22 cellular contexts compared by ENCODE assay signal in genomic region chr2:144552821-144553220, GRCh38. TPM values are rescaled to one million over a fixed set of nuclear protein-coding genes. Genes with fewer than 3 reads are reported as not detected.
DNase-seq lines count a peak whose midpoint lies in the region; ATAC-seq, FAIRE-seq and TF ChIP-seq lines count a peak whose summit lies in the region.
"Had no signal": no experiment of that assay in that cellular context is flagged by ENCODE, and none has a peak within 500 bp of the region (broad histone marks: within the 10 kb centered on the region; RNA-seq: fewer than 3 reads in every experiment).

No MANE protein-coding gene starts in this region.

- no peak overlapping the region for H3K4me3 ChIP-seq in SJSA1
- H3K4me3 ChIP-seq in endothelial cell of umbilical vein (replicated peaks in 1 of 3; ENCODE audit: insufficient read depth in 1 of 3, low read depth in 1 of 3, low read length in 3 of 3): no peak overlapping the region
- H3K4me3 ChIP-seq: BLaER1, MG63 had no signal

- DNase-seq in natural killer cell treated with Interleukin-12 subunit alpha and Interleukin-12 subunit beta and Interleukin-15 and Interleukin-18, amount 100 ng/mL, for 72 hours (ENCODE audit: low spot score): no peak
- DNase-seq in natural killer cell: no peak
- no peak for DNase-seq in SJSA1 (ENCODE audit: low read depth in 1 of 2, low spot score in 2 of 2)
- no peak for DNase-seq in endothelial cell of umbilical vein (ENCODE audit: low read depth, low spot score)
- DNase-seq in activated CD4-positive, alpha-beta memory T cell treated with anti-CD3 and anti-CD28 coated beads for 36 hours: no peak
- no peak for DNase-seq in COLO668 (lab: John Stamatoyannopoulos, UW; ENCODE audit: unreplicated experiment)
- no peak for DNase-seq in AML-193 (lab: John Stamatoyannopoulos, UW)
- DNase-seq: CD4-positive, alpha-beta T cell; GOT3; Kasumi-1; MG63; NCI-H1417; NCI-H1694 treated with DMSO at 0.1 percent for 48 hours; NCI-H2081 treated with DMSO at 0.1 percent for 48 hours; NCI-H2171 treated with DMSO at 0.1 percent for 48 hours; NCI-H524 treated with DMSO at 0.1 percent for 48 hours; Right ventricle myocardium superior had no signal

- H3K79me2 ChIP-seq in endothelial cell of umbilical vein (ENCODE audit: control insufficient read depth, insufficient read depth, low read length): no peaks in the 10 kb centered on the region

- peaks cover 28% of the 10 kb centered on the region for H3K4me1 ChIP-seq in SJSA1 (replicated peaks)
- H3K4me1 ChIP-seq in endothelial cell of umbilical vein (ENCODE audit: control insufficient read depth, extremely low read depth, insufficient read depth, low read length): peaks cover 5% of the 10 kb centered on the region

- no peak overlapping the region for H3K9ac ChIP-seq in endothelial cell of umbilical vein (replicated peaks; ENCODE audit: extremely low read depth, insufficient read depth, low read length)
- H3K9ac ChIP-seq: BLaER1 had no signal

- H3K27ac Mint-ChIP-seq in natural killer cell treated with Interleukin-12 subunit alpha and Interleukin-12 subunit beta and Interleukin-15 and Interleukin-18, amount 100 ng/mL, for 72 hours: peak overlapping the region in 1 of 2 donors; percentile 41
- no peak overlapping the region for H3K27ac Mint-ChIP-seq in natural killer cell
- no peak overlapping the region for H3K27ac Mint-ChIP-seq in activated CD4-positive, alpha-beta memory T cell treated with anti-CD3 and anti-CD28 coated beads for 36 hours
- H3K27ac Mint-ChIP-seq: CD4-positive, alpha-beta T cell had no signal

- TF ChIP-seq CTCF in natural killer cell (IDR thresholded peaks at IDR 0.05) (no peak), endothelial cell of umbilical vein (IDR thresholded peaks at IDR 0.05; ENCODE audit: extremely low read depth in 1 of 2, insufficient read depth in 1 of 2, low read depth in 1 of 2, low read length in 2 of 2) (no peak)

- H3K9me1 ChIP-seq in endothelial cell of umbilical vein (replicated peaks; ENCODE audit: control insufficient read depth, extremely low read depth, insufficient read depth, low read length): no peaks in the 10 kb centered on the region

- H3K4me3 Mint-ChIP-seq in natural killer cell treated with Interleukin-12 subunit alpha and Interleukin-12 subunit beta and Interleukin-15 and Interleukin-18, amount 100 ng/mL, for 72 hours: peak overlapping the region; percentile 54
- H3K4me3 Mint-ChIP-seq in natural killer cell: no peak overlapping the region
- no peak overlapping the region for H3K4me3 Mint-ChIP-seq in activated CD4-positive, alpha-beta memory T cell treated with anti-CD3 and anti-CD28 coated beads for 36 hours
- H3K4me3 Mint-ChIP-seq: CD4-positive, alpha-beta T cell had no signal

- ATAC-seq in natural killer cell treated with Interleukin-12 subunit alpha and Interleukin-12 subunit beta and Interleukin-15 and Interleukin-18, amount 100 ng/mL, for 72 hours: no peak
- ATAC-seq in natural killer cell: no peak
- ATAC-seq: HCT116 had no signal

- H3K27ac ChIP-seq in SJSA1 (peak overlapping the region; percentile 55), endothelial cell of umbilical vein (ENCODE audit: insufficient read depth, low read depth, low read length) (peak overlapping the region; percentile 3)
- H3K27ac ChIP-seq: BLaER1 had no signal

- H3K36me3 Mint-ChIP-seq in natural killer cell treated with Interleukin-12 subunit alpha and Interleukin-12 subunit beta and Interleukin-15 and Interleukin-18, amount 100 ng/mL, for 72 hours: no peaks in the 10 kb centered on the region
- H3K36me3 Mint-ChIP-seq in natural killer cell: no peaks in the 10 kb centered on the region
- H3K36me3 Mint-ChIP-seq in activated CD4-positive, alpha-beta memory T cell treated with anti-CD3 and anti-CD28 coated beads for 36 hours: no peaks in the 10 kb centered on the region

- intact Hi-C loops in natural killer cell (cut with micrococcal nuclease): no loop called here
- intact Hi-C loops in endothelial cell of umbilical vein (cut with micrococcal nuclease): no loop called here
- intact Hi-C loops in activated CD4-positive, alpha-beta memory T cell treated with anti-CD3 and anti-CD28 coated beads for 36 hours (cut with micrococcal nuclease): loop anchor here (1.0 kb wide), 1 partner anchor 17 kb away; no protein-coding TSS in a partner anchor

- CTCF ChIA-PET in endothelial cell of umbilical vein (lab: Charles Lee): interaction anchor here (1.4 to 1.5 kb wide), 2 partner anchors 16 to 25 kb away, joined by 3 to 4 read pairs; no protein-coding TSS in a partner anchor
- CTCF ChIA-PET in activated CD4-positive, alpha-beta memory T cell treated with anti-CD3 and anti-CD28 coated beads for 36 hours (lab: Charles Lee): interaction anchor here (1.5 kb wide), 1 partner anchor 32 kb away, joined by 3 read pairs; no protein-coding TSS in a partner anchor

- H2AFZ ChIP-seq in endothelial cell of umbilical vein (ENCODE audit: low read depth, low read length): peak overlapping the region; percentile 29

- POLR2A ChIA-PET in endothelial cell of umbilical vein (lab: Charles Lee): interaction anchor here (0.7 kb wide), 1 partner anchor 1199 kb away, joined by 6 read pairs; no protein-coding TSS in a partner anchor
- POLR2A ChIA-PET in activated CD4-positive, alpha-beta memory T cell treated with anti-CD3 and anti-CD28 coated beads for 36 hours (lab: Charles Lee): interaction anchor here (1.2 kb wide), 1 partner anchor 98 kb away, joined by 3 read pairs; no protein-coding TSS in a partner anchor

- no peaks in the 10 kb centered on the region for H3K27me3 Mint-ChIP-seq in natural killer cell treated with Interleukin-12 subunit alpha and Interleukin-12 subunit beta and Interleukin-15 and Interleukin-18, amount 100 ng/mL, for 72 hours
- H3K27me3 Mint-ChIP-seq in natural killer cell (ENCODE audit: low read depth in 2 of 2): no peaks in the 10 kb centered on the region
- H3K27me3 Mint-ChIP-seq in activated CD4-positive, alpha-beta memory T cell treated with anti-CD3 and anti-CD28 coated beads for 36 hours: no peaks in the 10 kb centered on the region

- dilution Hi-C loops in endothelial cell of umbilical vein (cut with MboI; ENCODE audit: extremely low pct_ligation_motif_present, low sequenced_read_pairs): no loop called here

- no peak for FAIRE-seq in endothelial cell of umbilical vein (lab: Jason Lieb, UNC)
- FAIRE-seq: A204.1, GM12891 had no signal

- no peaks in the 10 kb centered on the region for H3K9me3 ChIP-seq in SJSA1 (replicated peaks)
- H3K9me3 ChIP-seq in endothelial cell of umbilical vein (replicated peaks; ENCODE audit: control insufficient read depth, insufficient read depth, low read length): no peaks in the 10 kb centered on the region
- H3K9me3 ChIP-seq: MG63 had no signal

- no peak overlapping the region for H3K4me2 ChIP-seq in endothelial cell of umbilical vein (ENCODE audit: insufficient read depth, low read length)
- H3K4me2 ChIP-seq: BLaER1 had no signal

- no TSS peak for BruUV-seq in endothelial cell of umbilical vein (replicated peaks; lab: Mats Ljungman, UMichigan)

- no peaks in the 10 kb centered on the region for H4K20me1 ChIP-seq in endothelial cell of umbilical vein (replicated peaks; ENCODE audit: control insufficient read depth, extremely low read depth, insufficient read depth, low read length)
- H4K20me1 ChIP-seq: BLaER1 had no signal

- no peaks in the 10 kb centered on the region for H3K9me3 Mint-ChIP-seq in natural killer cell treated with Interleukin-12 subunit alpha and Interleukin-12 subunit beta and Interleukin-15 and Interleukin-18, amount 100 ng/mL, for 72 hours
- no peaks in the 10 kb centered on the region for H3K9me3 Mint-ChIP-seq in natural killer cell
- no peaks in the 10 kb centered on the region for H3K9me3 Mint-ChIP-seq in activated CD4-positive, alpha-beta memory T cell treated with anti-CD3 and anti-CD28 coated beads for 36 hours
- H3K9me3 Mint-ChIP-seq: CD4-positive, alpha-beta T cell had no signal

- TF ChIP-seq POLR2A in endothelial cell of umbilical vein (IDR thresholded peaks at IDR 0.05; ENCODE audit: low read depth, low read length): no peak

- H3K4me1 Mint-ChIP-seq in natural killer cell treated with Interleukin-12 subunit alpha and Interleukin-12 subunit beta and Interleukin-15 and Interleukin-18, amount 100 ng/mL, for 72 hours (ENCODE audit: low read depth in 2 of 2): peaks cover 13 to 23% of the 10 kb centered on the region in 2 donors
- peaks cover 5 to 11% of the 10 kb centered on the region in 2 donors for H3K4me1 Mint-ChIP-seq in natural killer cell
- H3K4me1 Mint-ChIP-seq in activated CD4-positive, alpha-beta memory T cell treated with anti-CD3 and anti-CD28 coated beads for 36 hours (ENCODE audit: low read depth): peaks cover 6% of the 10 kb centered on the region

- H3K36me3 ChIP-seq in SJSA1 (no peaks in the 10 kb centered on the region), endothelial cell of umbilical vein (ENCODE audit: control insufficient read depth in 2 of 2, extremely low read depth in 1 of 2, insufficient read depth in 2 of 2, low read length in 2 of 2) (no peaks in the 10 kb centered on the region)
- H3K36me3 ChIP-seq: BLaER1, MG63 had no signal

- H3K27me3 ChIP-seq in SJSA1 (replicated peaks) (no peaks in the 10 kb centered on the region), endothelial cell of umbilical vein (ENCODE audit: control insufficient read depth in 2 of 2, insufficient read depth in 2 of 2, low read length in 2 of 2) (no peaks in the 10 kb centered on the region)
- H3K27me3 ChIP-seq: BLaER1, MG63 had no signal

TF ChIP-seq in endothelial cell of umbilical vein, 7 proteins besides CTCF, POLR2A, EP300 and RAD21 (continues in another document):
- no peak for TF ChIP-seq JUN (IDR thresholded peaks at IDR 0.05; ENCODE audit: borderline replicate concordance, insufficient read depth, insufficient read length, low read depth)
- no peak for TF ChIP-seq MYC (IDR thresholded peaks at IDR 0.05; ENCODE audit: low read depth, low read length)

RNA-seq across cellular contexts. Expression of gene ZEB2, which starts 32.9 kb away (rescaled TPM):
- 100 to 1,000 TPM; 181 to 248 TPM for total RNA-seq in natural killer cell treated with Interleukin-12 subunit alpha and Interleukin-12 subunit beta and Interleukin-15 and Interleukin-18, amount 100 ng/mL, for 72 hours
- 1,000 to 10,000 TPM in 1 of 3 donors, 100 to 1,000 TPM in 2; 718 to 1,143 (median 944) TPM for total RNA-seq in natural killer cell
- total RNA-seq in SJSA1 (2014; rRNA removed; shearing (Covaris generic)): 40.0 and 48.0 TPM in 2 replicates
- 44.5 and 49.6 TPM in 2 replicates for total RNA-seq in endothelial cell of umbilical vein
- 14.3 and 17.9 TPM in 2 replicates for polyA plus RNA-seq in endothelial cell of umbilical vein
- 18.9 and 19.3 TPM in 2 replicates for polyA plus RNA-seq in endothelial cell of umbilical vein (2011; cell fraction: cytosol; rRNA removed)
- polyA plus RNA-seq in endothelial cell of umbilical vein (2011; cell fraction: nucleus; rRNA removed): 55.3 and 66.1 TPM in 2 replicates
- polyA plus RNA-seq in endothelial cell of umbilical vein (2012): 23.0 and 23.7 TPM in 2 replicates
- 88.6 and 114 TPM in 2 replicates for polyA minus RNA-seq in endothelial cell of umbilical vein
- polyA minus RNA-seq in endothelial cell of umbilical vein (2011; cell fraction: cytosol; rRNA and poly(A)+ RNA removed): 3.0 TPM
- polyA minus RNA-seq in endothelial cell of umbilical vein (2011; cell fraction: nucleus; rRNA and poly(A)+ RNA removed): 218 and 259 TPM in 2 replicates
- total RNA-seq in activated CD4-positive, alpha-beta memory T cell treated with anti-CD3 and anti-CD28 coated beads for 36 hours: 10 to 100 TPM; 16.8 to 17.1 TPM
- total RNA-seq: G401 had no signal
